1 cellular context compared by ENCODE assay signal in genomic region chr1:201252833-201253810, GRCh38.
TF ChIP-seq lines count a peak whose summit lies in the region.

No MANE protein-coding gene starts in this region.

TF ChIP-seq in IMR-90, 13 proteins besides CTCF, POLR2A, EP300 and RAD21 (continued from another document):
- TF ChIP-seq ELK1 (IDR thresholded peaks at IDR 0.05; ENCODE audit: borderline replicate concordance, low read depth, low read length) (no peak), RCOR1 (IDR thresholded peaks at IDR 0.05; ENCODE audit: insufficient replicate concordance, low read length) (no peak), CHD1 (IDR thresholded peaks at IDR 0.05; ENCODE audit: low read depth, low read length) (no peak), NFE2L2 (IDR thresholded peaks at IDR 0.05; ENCODE audit: low read depth, low read length) (no peak), USF2 (IDR thresholded peaks at IDR 0.05; ENCODE audit: low read depth, low read length) (no peak)
